In the genomic region with DNA sequence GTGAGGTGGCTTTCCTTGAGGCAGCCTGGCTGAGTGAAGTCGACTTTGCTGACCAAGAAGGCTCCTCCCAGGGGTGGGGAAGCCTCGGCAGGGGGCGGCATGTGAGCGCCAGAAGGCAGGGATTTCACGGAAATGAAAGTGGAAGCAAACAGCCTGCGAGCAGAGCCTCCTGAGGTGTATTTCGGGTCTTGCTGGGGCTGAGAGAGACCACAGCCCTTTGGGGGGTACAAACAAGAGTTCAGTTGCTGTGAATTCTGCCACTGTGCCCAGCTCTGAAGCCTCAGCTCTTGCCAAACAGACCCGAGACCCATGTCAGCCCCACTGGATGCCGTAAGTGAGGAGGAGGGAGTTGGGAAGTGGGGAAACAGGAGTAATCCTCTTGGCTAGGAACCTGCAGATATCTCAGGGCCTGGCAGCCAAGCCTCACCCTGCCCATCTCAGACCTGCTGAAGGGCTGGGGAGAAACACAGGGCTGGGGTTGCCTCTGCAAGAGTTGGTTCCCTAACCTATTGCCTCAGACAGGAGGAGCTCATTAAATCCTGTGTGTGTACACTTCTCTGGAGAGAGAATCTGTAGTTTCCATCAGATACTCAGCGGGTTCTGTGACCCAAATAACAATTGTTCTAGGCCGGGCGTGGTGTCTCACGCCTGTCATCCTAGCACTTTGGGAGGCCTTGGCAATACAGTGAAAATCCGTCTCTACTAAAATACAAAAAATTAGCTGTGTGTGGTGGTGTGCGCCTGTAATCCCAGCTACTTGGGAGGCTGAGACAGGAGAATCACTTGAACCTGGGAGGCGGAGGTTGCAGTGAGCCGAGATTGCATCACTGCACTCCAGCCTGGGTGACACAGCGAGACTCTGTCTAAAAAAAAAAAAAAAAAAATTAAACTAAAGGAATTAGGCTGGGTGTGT, we compare ENCODE assay signal across 1 cellular context.
TF ChIP-seq lines count a peak whose summit lies in the region.

A gene (plus strand): TSS at position 146 of the 913 bp plus-strand sequence. CDS start 164 bp downstream, at position 310.

TF ChIP-seq in K562, 482 proteins besides CTCF, POLR2A, EP300 and RAD21 (continued from another document):
- TF ChIP-seq, protein P1, sequence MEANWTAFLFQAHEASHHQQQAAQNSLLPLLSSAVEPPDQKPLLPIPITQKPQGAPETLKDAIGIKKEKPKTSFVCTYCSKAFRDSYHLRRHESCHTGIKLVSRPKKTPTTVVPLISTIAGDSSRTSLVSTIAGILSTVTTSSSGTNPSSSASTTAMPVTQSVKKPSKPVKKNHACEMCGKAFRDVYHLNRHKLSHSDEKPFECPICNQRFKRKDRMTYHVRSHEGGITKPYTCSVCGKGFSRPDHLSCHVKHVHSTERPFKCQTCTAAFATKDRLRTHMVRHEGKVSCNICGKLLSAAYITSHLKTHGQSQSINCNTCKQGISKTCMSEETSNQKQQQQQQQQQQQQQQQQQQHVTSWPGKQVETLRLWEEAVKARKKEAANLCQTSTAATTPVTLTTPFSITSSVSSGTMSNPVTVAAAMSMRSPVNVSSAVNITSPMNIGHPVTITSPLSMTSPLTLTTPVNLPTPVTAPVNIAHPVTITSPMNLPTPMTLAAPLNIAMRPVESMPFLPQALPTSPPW (CRISPR knock-in tag; IDR thresholded peaks at IDR 0.05) = peak; percentile 29; the same call in 1 of the 2 replicates
- TF ChIP-seq TAF15 (IDR thresholded peaks at IDR 0.05; ENCODE audit: low read depth, low read length) (no peak), ZFP36 (IDR thresholded peaks at IDR 0.05; ENCODE audit: low read depth, low read length, partially characterized antibody) (no peak), NR2C1 (IDR thresholded peaks at IDR 0.05) (no peak), NR2C1 (tag; IDR thresholded peaks at IDR 0.05) (no peak), SIN3A (IDR thresholded peaks at IDR 0.05; ENCODE audit: borderline replicate concordance in 2 of 2, control insufficient read depth in 1 of 2, low read depth in 2 of 2, low read length in 2 of 2) (peak; percentile 48 to 72; a peak in 2 of 4 replicates), FOS (IDR thresholded peaks at IDR 0.05; ENCODE audit: extremely low read depth, insufficient read length) (no peak), CBX2 (IDR thresholded peaks at IDR 0.05; ENCODE audit: insufficient read depth, low read length, poor library complexity, severe bottlenecking) (no peak), CCNT2 (IDR thresholded peaks at IDR 0.05; ENCODE audit: borderline replicate concordance, extremely low read depth, insufficient read length, low read depth, low read length) (no peak), HLTF (IDR thresholded peaks at IDR 0.05) (no peak), TARDBP (IDR thresholded peaks at IDR 0.05) (0 out of 2 replicates have a peak, but pooled peaks have one; percentile 35), NFE2L1 (tag; IDR thresholded peaks at IDR 0.05; ENCODE audit: borderline replicate concordance, low read depth) (no peak), MAZ (CRISPR knock-in tag; conservative IDR thresholded peaks at IDR 0.05 in 1 of 2, IDR thresholded peaks at IDR 0.05 in 1 of 2) (peak in 1 of 2 experiments; percentile 77; a peak in 2 of 4 replicates), HMGN3 (IDR thresholded peaks at IDR 0.05; ENCODE audit: borderline replicate concordance, extremely low read depth, insufficient read length, low read depth, low read length) (no peak), DPF2 (IDR thresholded peaks at IDR 0.05) (no peak), TEAD2 (tag; IDR thresholded peaks at IDR 0.05) (no peak), ZNF551 (CRISPR knock-in tag; IDR thresholded peaks at IDR 0.05) (no peak), PTTG1 (tag; IDR thresholded peaks at IDR 0.05; ENCODE audit: low read depth) (no peak), KAT8 (IDR thresholded peaks at IDR 0.05; ENCODE audit: low read depth) (no peak), KDM1A (IDR thresholded peaks at IDR 0.05) (peak in 1 of 2 experiments; percentile 55; a peak in 1 of 4 replicates), ILK (tag; IDR thresholded peaks at IDR 0.05; ENCODE audit: borderline replicate concordance, low read depth) (no peak), ZNF263 (CRISPR knock-in tag; IDR thresholded peaks at IDR 0.05; ENCODE audit: borderline replicate concordance) (0 out of 2 replicates have a peak, but pooled peaks have one; percentile 18), MEF2D (tag; conservative IDR thresholded peaks at IDR 0.05; ENCODE audit: low read depth) (no peak), CHCHD3 (CRISPR knock-in tag; IDR thresholded peaks at IDR 0.05) (no peak), ELF4 (CRISPR knock-in tag; IDR thresholded peaks at IDR 0.05) (peak; percentile 24; the same call in 1 of the 2 replicates), ZNF121 (CRISPR knock-in tag; conservative IDR thresholded peaks at IDR 0.05) (no peak), RBFOX2 (IDR thresholded peaks at IDR 0.05; ENCODE audit: low read depth, low read length) (peak; percentile 69), SRSF1 (IDR thresholded peaks at IDR 0.05; ENCODE audit: low read depth, low read length) (no peak), STAT5B (CRISPR knock-in tag; IDR thresholded peaks at IDR 0.05) (no peak), TEAD4 (IDR thresholded peaks at IDR 0.05; ENCODE audit: low read length) (no peak), TEAD4 (CRISPR knock-in tag; IDR thresholded peaks at IDR 0.05; ENCODE audit: borderline replicate concordance) (no peak), XRCC4 (IDR thresholded peaks at IDR 0.05; ENCODE audit: extremely low read depth, insufficient read depth, insufficient read length) (no peak), L3MBTL2 (IDR thresholded peaks at IDR 0.05) (peak; percentile 47; the same call in 1 of the 2 replicates), YBX1 (IDR thresholded peaks at IDR 0.05) (no peak), ZNF140 (CRISPR knock-in tag; IDR thresholded peaks at IDR 0.05) (no peak), LARP7 (IDR thresholded peaks at IDR 0.05) (no peak), TEAD1 (CRISPR knock-in tag; IDR thresholded peaks at IDR 0.05) (no peak)
- TF ChIP-seq, protein P2, sequence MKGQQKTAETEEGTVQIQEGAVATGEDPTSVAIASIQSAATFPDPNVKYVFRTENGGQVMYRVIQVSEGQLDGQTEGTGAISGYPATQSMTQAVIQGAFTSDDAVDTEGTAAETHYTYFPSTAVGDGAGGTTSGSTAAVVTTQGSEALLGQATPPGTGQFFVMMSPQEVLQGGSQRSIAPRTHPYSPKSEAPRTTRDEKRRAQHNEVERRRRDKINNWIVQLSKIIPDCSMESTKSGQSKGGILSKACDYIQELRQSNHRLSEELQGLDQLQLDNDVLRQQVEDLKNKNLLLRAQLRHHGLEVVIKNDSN (CRISPR knock-in tag; IDR thresholded peaks at IDR 0.05) = no peak
- TF ChIP-seq, protein P3, sequence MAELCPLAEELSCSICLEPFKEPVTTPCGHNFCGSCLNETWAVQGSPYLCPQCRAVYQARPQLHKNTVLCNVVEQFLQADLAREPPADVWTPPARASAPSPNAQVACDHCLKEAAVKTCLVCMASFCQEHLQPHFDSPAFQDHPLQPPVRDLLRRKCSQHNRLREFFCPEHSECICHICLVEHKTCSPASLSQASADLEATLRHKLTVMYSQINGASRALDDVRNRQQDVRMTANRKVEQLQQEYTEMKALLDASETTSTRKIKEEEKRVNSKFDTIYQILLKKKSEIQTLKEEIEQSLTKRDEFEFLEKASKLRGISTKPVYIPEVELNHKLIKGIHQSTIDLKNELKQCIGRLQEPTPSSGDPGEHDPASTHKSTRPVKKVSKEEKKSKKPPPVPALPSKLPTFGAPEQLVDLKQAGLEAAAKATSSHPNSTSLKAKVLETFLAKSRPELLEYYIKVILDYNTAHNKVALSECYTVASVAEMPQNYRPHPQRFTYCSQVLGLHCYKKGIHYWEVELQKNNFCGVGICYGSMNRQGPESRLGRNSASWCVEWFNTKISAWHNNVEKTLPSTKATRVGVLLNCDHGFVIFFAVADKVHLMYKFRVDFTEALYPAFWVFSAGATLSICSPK (IDR thresholded peaks at IDR 0.05; ENCODE audit: borderline replicate concordance) = no peak
TF ChIP-seq in K562: peak in this region for 81.
